In genomic region chr5:69209607-69210006, GRCh38 we compare ENCODE assay signal across 19 cellular contexts. TPM values are rescaled to one million over a fixed set of nuclear protein-coding genes. Genes with fewer than 3 reads are reported as not detected.
A peak's percentile ranks its signal among the peaks of the same experiment; 100 is the strongest.
DNase-seq lines count a peak whose midpoint lies in the region; ATAC-seq and TF ChIP-seq lines count a peak whose summit lies in the region.
"Had no signal": no experiment of that assay in that cellular context is flagged by ENCODE, and none has a peak within 500 bp of the region (broad histone marks: within the 10 kb centered on the region; RNA-seq: fewer than 3 reads in every experiment).

No MANE protein-coding gene starts in this region.

- BruUV-seq in MCF 10A (replicated peaks; lab: Mats Ljungman, UMichigan): TSS peak; percentile 83
- BruUV-seq in mammary epithelial cell (replicated peaks; lab: Mats Ljungman, UMichigan): no TSS peak

- H3K27me3 ChIP-seq in mammary epithelial cell (ENCODE audit: insufficient read depth, low read length): no peaks in the 10 kb centered on the region
- H3K27me3 ChIP-seq in gastrocnemius medialis: no peaks in the 10 kb centered on the region
- H3K27me3 ChIP-seq: BLaER1 had no signal

- no peak overlapping the region for H3K4me2 ChIP-seq in mammary epithelial cell (ENCODE audit: insufficient read depth, low read depth, low read length)
- H3K4me2 ChIP-seq: BLaER1 had no signal

- H3K36me3 ChIP-seq in mammary epithelial cell (ENCODE audit: insufficient read depth, low read length) (no peaks in the 10 kb centered on the region), gastrocnemius medialis (no peaks in the 10 kb centered on the region)

- CTCF ChIA-PET in MCF 10A (lab: Yijun Ruan, JAX): no interaction called here
- CTCF ChIA-PET in mammary epithelial cell (lab: Charles Lee; ENCODE audit: low non-redundant PET): no interaction called here

- H3K9me3 ChIP-seq in mammary epithelial cell (replicated peaks; ENCODE audit: insufficient read depth, low read length) (no peaks in the 10 kb centered on the region), gastrocnemius medialis (no peaks in the 10 kb centered on the region)
- H3K9me3 ChIP-seq: BLaER1 had no signal

- H3K9ac ChIP-seq in mammary epithelial cell (ENCODE audit: insufficient read depth, low read length): no peak overlapping the region
- H3K9ac ChIP-seq: BLaER1 had no signal

- DNase-seq in MCF 10A (ENCODE audit: unreplicated experiment): no peak
- DNase-seq in mammary epithelial cell: no peak
- peak; percentile 11 to 35 for DNase-seq in cardiac fibroblast (ENCODE audit: low read depth in 2 of 2)
- peak; percentile 20 for DNase-seq in fibroblast of the aortic adventitia (ENCODE audit: low read depth)
- DNase-seq in gastrocnemius medialis: no peak
- DNase-seq in NCI-H510A (lab: John Stamatoyannopoulos, UW): no peak
- no peak for DNase-seq in activated naive CD8-positive, alpha-beta T cell treated with anti-CD3 and anti-CD28 coated beads for 36 hours
- DNase-seq: 8988T; Calu3; CD4-positive, alpha-beta memory T cell; DMS53; NCI-H1105; NCI-H2081; NCI-H2171 treated with DMSO at 0.1 percent for 48 hours; NCI-H446 had no signal

- H3K4me1 ChIP-seq in mammary epithelial cell (ENCODE audit: insufficient read depth, low read length): no peaks in the 10 kb centered on the region
- H3K4me1 ChIP-seq in gastrocnemius medialis: no peaks in the 10 kb centered on the region
- H3K4me1 ChIP-seq: BLaER1 had no signal

- TF ChIP-seq CTCF in MCF 10A (IDR thresholded peaks at IDR 0.05; ENCODE audit: unreplicated experiment) (no peak), mammary epithelial cell (conservative IDR thresholded peaks at IDR 0.05 in 1 of 2, IDR thresholded peaks at IDR 0.05 in 1 of 2; ENCODE audit: extremely low read depth in 1 of 2, insufficient read depth in 1 of 2, low read depth in 1 of 2, low read length in 2 of 2) (no peak), cardiac fibroblast (IDR thresholded peaks at IDR 0.05; ENCODE audit: low read depth, low read length) (no peak), fibroblast of the aortic adventitia (IDR thresholded peaks at IDR 0.05; ENCODE audit: insufficient read depth, low read length) (no peak), gastrocnemius medialis (IDR thresholded peaks at IDR 0.05 in 4 of 5, conservative IDR thresholded peaks at IDR 0.05 in 1 of 5) (no peak)

- no peak overlapping the region for H2AFZ ChIP-seq in mammary epithelial cell (ENCODE audit: low read depth, low read length)

- no peak overlapping the region for H3K4me3 Mint-ChIP-seq in MCF 10A (ENCODE audit: unreplicated experiment)
- no peak overlapping the region for H3K4me3 Mint-ChIP-seq in activated naive CD8-positive, alpha-beta T cell treated with anti-CD3 and anti-CD28 coated beads for 36 hours
- H3K4me3 Mint-ChIP-seq: CD4-positive, alpha-beta memory T cell had no signal

- in situ Hi-C loops in mammary epithelial cell (cut with MboI; ENCODE audit: low sequenced_read_pairs in 2 of 2) (no loop called here), gastrocnemius medialis (cut with MboI; ENCODE audit: low sequenced_read_pairs in 4 of 4) (no loop called here)

- dilution Hi-C loops in mammary epithelial cell (cut with HindIII; ENCODE audit: low sequenced_read_pairs): no loop called here

- H3K27ac ChIP-seq in mammary epithelial cell (ENCODE audit: insufficient read depth, low read depth, low read length) (no peak overlapping the region), gastrocnemius medialis (no peak overlapping the region)
- H3K27ac ChIP-seq: BLaER1 had no signal

- no peaks in the 10 kb centered on the region for H4K20me1 ChIP-seq in mammary epithelial cell (ENCODE audit: insufficient read depth, low read length)
- H4K20me1 ChIP-seq: BLaER1 had no signal

- H3K9me3 Mint-ChIP-seq in MCF 10A (ENCODE audit: unreplicated experiment): no peaks in the 10 kb centered on the region
- no peaks in the 10 kb centered on the region for H3K9me3 Mint-ChIP-seq in activated naive CD8-positive, alpha-beta T cell treated with anti-CD3 and anti-CD28 coated beads for 36 hours
- H3K9me3 Mint-ChIP-seq: CD4-positive, alpha-beta memory T cell had no signal

- 45% methylated on average over 2 of the region's 2 CpGs for WGBS in mammary epithelial cell (ENCODE audit: low coverage, missing lambda C conversion rate)

- no peak for ATAC-seq in gastrocnemius medialis
- no peak for ATAC-seq in GM19328 (IDR thresholded peaks at IDR 0.05; ENCODE audit: unreplicated experiment)
- ATAC-seq: K562, Right ventricle myocardium inferior had no signal

- H3K4me3 ChIP-seq in mammary epithelial cell (replicated peaks in 1 of 3; ENCODE audit: insufficient read depth in 1 of 3, low read depth in 2 of 3, low read length in 3 of 3) (no peak overlapping the region), cardiac fibroblast (replicated peaks in 1 of 2; ENCODE audit: low read depth in 2 of 2, low read length in 2 of 2) (no peak overlapping the region), fibroblast of the aortic adventitia (ENCODE audit: low read depth, low read length) (no peak overlapping the region), gastrocnemius medialis (no peak overlapping the region)
- H3K4me3 ChIP-seq: BLaER1, K562 had no signal

- POLR2A ChIA-PET in MCF 10A (lab: Yijun Ruan, JAX): interaction anchor here (1.2 kb wide), 1 partner anchor 10 kb away, joined by 5 read pairs; no protein-coding TSS in a partner anchor

- no peaks in the 10 kb centered on the region for H3K36me3 Mint-ChIP-seq in MCF 10A (ENCODE audit: insufficient read depth, unreplicated experiment)
- peaks cover 15% of the 10 kb centered on the region for H3K36me3 Mint-ChIP-seq in activated naive CD8-positive, alpha-beta T cell treated with anti-CD3 and anti-CD28 coated beads for 36 hours
- H3K36me3 Mint-ChIP-seq: CD4-positive, alpha-beta memory T cell had no signal

- intact Hi-C loops in MCF 10A (cut with micrococcal nuclease) (no loop called here), mammary epithelial cell (cut with micrococcal nuclease) (no loop called here), gastrocnemius medialis (cut with DNase I; ENCODE audit: low total_unique reads) (no loop called here)

- no peaks in the 10 kb centered on the region for H3K27me3 Mint-ChIP-seq in MCF 10A (ENCODE audit: insufficient read depth, unreplicated experiment)
- H3K27me3 Mint-ChIP-seq in activated naive CD8-positive, alpha-beta T cell treated with anti-CD3 and anti-CD28 coated beads for 36 hours: no peaks in the 10 kb centered on the region
- H3K27me3 Mint-ChIP-seq: CD4-positive, alpha-beta memory T cell had no signal

- H3K79me2 ChIP-seq in mammary epithelial cell (ENCODE audit: insufficient read depth, low read length): no peaks in the 10 kb centered on the region

- peaks cover 3% of the 10 kb centered on the region for H3K4me1 Mint-ChIP-seq in MCF 10A (ENCODE audit: insufficient read depth, unreplicated experiment)
- no peaks in the 10 kb centered on the region for H3K4me1 Mint-ChIP-seq in activated naive CD8-positive, alpha-beta T cell treated with anti-CD3 and anti-CD28 coated beads for 36 hours

- TF ChIP-seq POLR2A in gastrocnemius medialis (IDR thresholded peaks at IDR 0.05): no peak

- H3K27ac Mint-ChIP-seq in MCF 10A (ENCODE audit: low read depth, unreplicated experiment): no peak overlapping the region
- H3K27ac Mint-ChIP-seq in activated naive CD8-positive, alpha-beta T cell treated with anti-CD3 and anti-CD28 coated beads for 36 hours: no peak overlapping the region
- H3K27ac Mint-ChIP-seq: CD4-positive, alpha-beta memory T cell had no signal

RNA-seq across cellular contexts. Expression of gene CENPH, which starts 20.2 kb away (rescaled TPM):
- 14.1 and 21.9 TPM in 2 replicates for total RNA-seq in MCF 10A (2022)
- 10 to 100 TPM in 1 of 2 donors, 1 to 10 TPM in 1; 3.3 to 26.3 TPM for total RNA-seq in mammary epithelial cell
- 12.6 TPM for polyA plus RNA-seq in mammary epithelial cell
- 3.4 TPM for polyA minus RNA-seq in mammary epithelial cell
- total RNA-seq in fibroblast of the aortic adventitia (ENCODE audit: low replicate concordance): 9.6 and 20.2 TPM in 2 replicates
- 1 to 10 TPM in 3 of 4 donors, under 1 TPM in 1; 0.87 to 4.9 (median 1.8) TPM for total RNA-seq in gastrocnemius medialis
- 10 to 100 TPM; 81.1 to 84.9 TPM for total RNA-seq in activated naive CD8-positive, alpha-beta T cell treated with anti-CD3 and anti-CD28 coated beads for 36 hours

RNA-seq across cellular contexts. Expression of gene CDK7, which starts 25.1 kb away (rescaled TPM):
- 43.7 and 48.5 TPM in 2 replicates for total RNA-seq in MCF 10A (2022)
- 10 to 100 TPM; 41.2 to 52.4 TPM for total RNA-seq in mammary epithelial cell
- 36.9 TPM for polyA plus RNA-seq in mammary epithelial cell
- polyA minus RNA-seq in mammary epithelial cell: 101 TPM
- 22.0 and 50.8 TPM in 2 replicates for total RNA-seq in fibroblast of the aortic adventitia (ENCODE audit: low replicate concordance)
- 10 to 100 TPM; 23.4 to 31.6 (median 28.0) TPM for total RNA-seq in gastrocnemius medialis
- total RNA-seq in activated naive CD8-positive, alpha-beta T cell treated with anti-CD3 and anti-CD28 coated beads for 36 hours: 10 to 100 TPM; 42.5 to 45.7 TPM

RNA-seq across cellular contexts. Expression of gene CCNB1, which starts 42.7 kb away (rescaled TPM):
- total RNA-seq in MCF 10A (2022): 84.3 and 120 TPM in 2 replicates
- 100 to 1,000 TPM in 1 of 2 donors, 10 to 100 TPM in 1; 22.5 to 151 TPM for total RNA-seq in mammary epithelial cell
- 158 TPM for polyA plus RNA-seq in mammary epithelial cell
- polyA minus RNA-seq in mammary epithelial cell: 134 TPM
- 16.4 and 51.7 TPM in 2 replicates for total RNA-seq in fibroblast of the aortic adventitia (ENCODE audit: low replicate concordance)
- total RNA-seq in gastrocnemius medialis: 10 to 100 TPM in 1 of 4 donors, 1 to 10 TPM in 2, under 1 TPM in 1; 0.84 to 11.1 (median 2.7) TPM
- total RNA-seq in activated naive CD8-positive, alpha-beta T cell treated with anti-CD3 and anti-CD28 coated beads for 36 hours: 100 to 1,000 TPM; 196 to 202 TPM

Comparison
In these comparisons a context has a peak if more than half of its experiments do, and no peak if none do; other contexts are left out.
1. DNase-seq: peak in cardiac fibroblast (2 of 2) and fibroblast of the aortic adventitia (single experiment); none in MCF 10A (single experiment), mammary epithelial cell (single experiment), gastrocnemius medialis (0 of 2), NCI-H510A (single experiment) and activated naive CD8-positive, alpha-beta T cell treated with anti-CD3 and anti-CD28 coated beads for 36 hours (single experiment).